9 cellular contexts compared by ENCODE assay signal in the genomic region with DNA sequence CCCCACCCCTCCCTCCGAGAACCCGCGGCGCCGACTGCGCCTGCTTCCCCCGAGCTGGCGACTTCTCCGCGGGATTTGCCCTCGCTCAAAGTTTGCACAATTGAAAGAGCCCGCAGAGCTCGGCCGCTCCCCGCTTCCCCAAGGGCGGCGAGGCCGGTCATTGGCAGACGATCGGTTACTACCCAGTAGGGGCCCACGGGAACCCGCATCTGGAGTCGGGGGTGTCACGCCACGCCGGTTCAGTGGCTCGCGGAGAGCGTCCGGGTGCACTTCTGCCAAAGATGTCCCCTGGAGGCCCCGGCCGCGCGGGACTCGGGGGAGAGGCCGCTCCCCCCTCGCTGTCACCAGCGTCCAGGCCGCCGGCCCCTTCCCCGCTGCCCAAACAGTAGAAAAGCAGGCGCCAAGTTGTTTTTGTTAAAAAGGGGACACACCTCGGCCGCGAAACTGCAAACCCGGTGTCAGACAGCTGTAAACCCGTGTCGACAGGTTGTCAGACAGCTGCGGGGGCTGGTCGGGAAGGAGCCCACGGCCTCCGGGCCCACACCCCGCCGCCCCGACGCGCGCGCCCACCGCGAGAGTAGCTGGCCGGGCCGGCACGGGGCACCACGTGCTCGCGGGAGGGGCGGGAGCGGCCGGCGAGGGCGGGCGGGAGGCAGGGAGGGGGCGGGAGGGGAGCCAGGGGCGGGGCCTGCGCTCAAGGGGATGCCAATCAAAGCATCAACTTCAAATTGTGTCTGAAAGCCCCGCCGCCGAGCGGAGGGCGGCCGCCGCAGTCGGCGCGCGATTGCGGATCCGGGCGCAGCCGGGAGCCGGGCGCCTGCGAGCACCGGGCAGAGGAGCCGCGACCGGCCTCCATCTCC. TPM values are rescaled to one million over a fixed set of nuclear protein-coding genes. Genes with fewer than 3 reads are reported as not detected.
DNase-seq lines count a peak whose midpoint lies in the region; ATAC-seq, FAIRE-seq and TF ChIP-seq lines count a peak whose summit lies in the region.
"Had no signal": no experiment of that assay in that cellular context is flagged by ENCODE, and none has a peak within 500 bp of the region (broad histone marks: within the 10 kb centered on the region; RNA-seq: fewer than 3 reads in every experiment).

A gene (plus strand): TSS at position 731 of the 860 bp plus-strand sequence. CDS start 274 bp downstream, outside the sequence.

- H3K79me1 ChIP-seq in H1 (ENCODE audit: low read depth, low read length) (no peaks in the 10 kb centered on the region), mesendoderm (ENCODE audit: low read length) (no peaks in the 10 kb centered on the region)

- ATAC-seq in HG02981 (IDR thresholded peaks at IDR 0.05; ENCODE audit: unreplicated experiment), result no peak

- no peak within 1 kb of the TSS for H2BK5ac ChIP-seq in H1 (ENCODE audit: low read depth, low read length)
- no peak within 1 kb of the TSS for H2BK5ac ChIP-seq in mesendoderm (ENCODE audit: low read length)

- no peak within 1 kb of the TSS for H4K5ac ChIP-seq in H1 (ENCODE audit: insufficient read length, low read depth, low read length)
- no peak within 1 kb of the TSS for H4K5ac ChIP-seq in mesendoderm (ENCODE audit: low read length)

- no peak within 1 kb of the TSS for H3K14ac ChIP-seq in H1 (ENCODE audit: insufficient read length)

- TF ChIP-seq RAD21 in H1 (IDR thresholded peaks at IDR 0.05 in 1 of 2, conservative IDR thresholded peaks at IDR 0.05 in 1 of 2; ENCODE audit: low read depth in 2 of 2, low read length in 2 of 2), result no peak

- H2AK5ac ChIP-seq in H1 (ENCODE audit: low read depth, low read length), result no peak within 1 kb of the TSS
- H2AK5ac ChIP-seq in mesendoderm (ENCODE audit: low read length), result no peak within 1 kb of the TSS

- peak; percentile 29 for DNase-seq in A172 (ENCODE audit: low spot score)
- peak; percentile 43 for DNase-seq in NCI-H1092 treated with DMSO at 0.1 percent for 48 hours (lab: John Stamatoyannopoulos, UW)
- peak in 1 of 2 experiments; percentile 82 for DNase-seq in H1 (ENCODE audit: low read depth in 1 of 2, low spot score in 2 of 2)
- DNase-seq in mesendoderm, result peak; percentile 62
- no peak for DNase-seq in ovary
- DNase-seq in inferior parietal cortex (ENCODE audit: extremely low spot score), result no peak
- DNase-seq in HuH-7 (ENCODE audit: low spot score), result no peak

- no peak for TF ChIP-seq EP300 in H1 (IDR thresholded peaks at IDR 0.05; ENCODE audit: borderline replicate concordance in 1 of 2, low read depth in 2 of 2, low read length in 2 of 2)
- no peak for TF ChIP-seq EP300 in ovary (IDR thresholded peaks at IDR 0.05)

- H3K23me2 ChIP-seq in H1 (ENCODE audit: low read depth, low read length), result peaks cover 20% of the 10 kb centered on the region; the same call in 1 of the 2 replicates

- no peak for FAIRE-seq in H1 (lab: Jason Lieb, UNC)

- WGBS in H1 (ENCODE audit: extremely low coverage in 1 of 2, insufficient coverage in 1 of 2, insufficient read length in 1 of 2, insufficient replicate concordance in 2 of 2, low coverage in 1 of 2, low lambda C conversion rate in 2 of 2, missing lambda C conversion rate in 1 of 2), 2 experiments, result 2% methylated on average over 47 of the region's 98 CpGs; no CpG with 5 or more reads in 1 of the 2 experiments
- no CpG with 5 or more reads among the region's 98 CpGs for WGBS in mesendoderm (ENCODE audit: extremely low coverage, insufficient coverage, low lambda C conversion rate)
- WGBS in ovary, 3 donors, result 1 to 2% (median 2%) methylated on average over 57 to 97 of the region's 98 CpGs

- H2AFZ ChIP-seq in H1 (ENCODE audit: low read length), result no peak within 1 kb of the TSS

- H3K4me3 ChIP-seq in H1 (ENCODE audit: extremely low read depth in 1 of 4, insufficient read depth in 2 of 4, low read depth in 3 of 4, low read length in 4 of 4) (peak within 1 kb of the TSS; percentile 57 to 69 (median 65)), mesendoderm (ENCODE audit: low read length) (no peak within 1 kb of the TSS), ovary (no peak within 1 kb of the TSS)

- H3K9ac ChIP-seq in H1 (replicated peaks in 1 of 4; ENCODE audit: extremely low read depth in 1 of 4, low read depth in 3 of 4, low read length in 3 of 4), result no peak within 1 kb of the TSS; a peak in 1 of 7 replicates
- H3K9ac ChIP-seq in mesendoderm (ENCODE audit: low read length), result peak within 1 kb of the TSS; percentile 9

- H2BK120ac ChIP-seq in H1 (replicated peaks; ENCODE audit: low read depth, low read length), result no peak within 1 kb of the TSS
- H2BK120ac ChIP-seq in mesendoderm (ENCODE audit: low read depth, low read length), result no peak within 1 kb of the TSS

- H3K23ac ChIP-seq in H1 (ENCODE audit: insufficient read length) (no peak within 1 kb of the TSS), mesendoderm (ENCODE audit: low read length) (no peak within 1 kb of the TSS)

- no peak for TF ChIP-seq POLR2A in H1 (IDR thresholded peaks at IDR 0.05; ENCODE audit: control extremely low read depth in 1 of 2, low read depth in 2 of 2, low read length in 2 of 2)
- no peak for TF ChIP-seq POLR2A in ovary (IDR thresholded peaks at IDR 0.05)

- H3K4ac ChIP-seq in H1 (replicated peaks; ENCODE audit: insufficient read length, low read depth, low read length), result no peak within 1 kb of the TSS
- H3K4ac ChIP-seq in mesendoderm (ENCODE audit: low read depth, low read length), result no peak within 1 kb of the TSS

- H3K4me2 ChIP-seq in H1 (ENCODE audit: insufficient read depth in 1 of 2, low read depth in 2 of 2, low read length in 2 of 2) (peak within 1 kb of the TSS; percentile 81 to 90), mesendoderm (ENCODE audit: low read length) (peak within 1 kb of the TSS; percentile 59)

- no peak within 1 kb of the TSS for H2BK12ac ChIP-seq in H1 (ENCODE audit: low read depth, low read length)

- peaks cover 82 to 94% (median 91%) of the 10 kb centered on the region in 4 experiments for H3K27me3 ChIP-seq in H1 (replicated peaks in 1 of 4; ENCODE audit: control insufficient read depth in 3 of 4, extremely low read depth in 1 of 4, insufficient read depth in 3 of 4, low read length in 3 of 4)
- H3K27me3 ChIP-seq in mesendoderm (ENCODE audit: insufficient read depth, low read length, poor library complexity), result peaks cover 66% of the 10 kb centered on the region
- no peaks in the 10 kb centered on the region for H3K27me3 ChIP-seq in ovary

- H3K27ac ChIP-seq in H1 (ENCODE audit: low read depth, low read length) (no peak within 1 kb of the TSS), mesendoderm (ENCODE audit: low read depth, low read length) (no peak within 1 kb of the TSS), ovary (no peak within 1 kb of the TSS)

- TF ChIP-seq CTCF in H1 (IDR thresholded peaks at IDR 0.05; ENCODE audit: control extremely low read depth in 1 of 3, insufficient read depth in 1 of 3, low read depth in 1 of 3, low read length in 3 of 3) (no peak), ovary (IDR thresholded peaks at IDR 0.05) (no peak)

- H2BK20ac ChIP-seq in H1 (ENCODE audit: low read length), result no peak within 1 kb of the TSS

- H3K36me3 ChIP-seq in H1 (ENCODE audit: control insufficient read depth in 2 of 4, insufficient read depth in 4 of 4, low read length in 3 of 4), result peaks cover 0 to 3% (median 0%) of the 10 kb centered on the region in 4 experiments; a peak in 1 of 8 replicates
- H3K36me3 ChIP-seq in mesendoderm (ENCODE audit: control insufficient read depth, insufficient read depth, low read length), result no peaks in the 10 kb centered on the region
- no peaks in the 10 kb centered on the region for H3K36me3 ChIP-seq in ovary

- H3K4me1 ChIP-seq in H1 (replicated peaks in 1 of 4; ENCODE audit: control insufficient read depth in 3 of 4, insufficient read depth in 4 of 4, low read length in 3 of 4) (peaks cover 0 to 53% (median 27%) of the 10 kb centered on the region in 4 experiments; a peak in 6 of 7 replicates), mesendoderm (ENCODE audit: control insufficient read depth, low read depth, low read length) (peaks cover 2% of the 10 kb centered on the region), ovary (ENCODE audit: insufficient read depth) (peaks cover 3% of the 10 kb centered on the region)

- no peak within 1 kb of the TSS for H4K91ac ChIP-seq in H1 (replicated peaks; ENCODE audit: insufficient read length, low read length)

- intact Hi-C loops in ovary (cut with DNase I), result no loop called here

- POLR2A ChIA-PET in H1 (lab: Charles Lee; ENCODE audit: partially characterized antibody), result interaction anchor here (0.6 to 1.2 kb wide), 2 partner anchors 679 to 843 kb away, joined by 3 read pairs; a partner anchor contains a TSS

- H3K56ac ChIP-seq in H1 (replicated peaks; ENCODE audit: insufficient read length, low read depth, low read length), result no peak within 1 kb of the TSS
- H3K56ac ChIP-seq in mesendoderm (ENCODE audit: low read length), result peak within 1 kb of the TSS; percentile 53

- CTCF ChIA-PET in H1 (lab: Charles Lee; ENCODE audit: partially characterized antibody), result no interaction called here

- 0 out of 4 replicates have a peak, but pooled peaks cover 0 to 6% of the 10 kb centered on the region in 2 experiments for H3K79me2 ChIP-seq in H1 (ENCODE audit: control insufficient read depth in 1 of 2, insufficient read depth in 2 of 2, low read length in 2 of 2)
- no peaks in the 10 kb centered on the region for H3K79me2 ChIP-seq in mesendoderm (ENCODE audit: control insufficient read depth, insufficient read depth, low read length)

- no peak within 1 kb of the TSS for H2BK15ac ChIP-seq in H1 (ENCODE audit: low read length)
- no peak within 1 kb of the TSS for H2BK15ac ChIP-seq in mesendoderm (replicated peaks; ENCODE audit: low read depth)

- peaks cover 7 to 10% of the 10 kb centered on the region in 2 experiments for H4K20me1 ChIP-seq in H1 (replicated peaks in 1 of 2; ENCODE audit: control insufficient read depth in 1 of 2, insufficient read depth in 2 of 2, low read length in 2 of 2)

- H3K9me3 ChIP-seq in H1 (ENCODE audit: insufficient read depth in 2 of 2, low read depth in 1 of 2, low read length in 1 of 2), result no peaks in the 10 kb centered on the region; a peak in 1 of 4 replicates
- H3K9me3 ChIP-seq in ovary, result no peaks in the 10 kb centered on the region

- H4K8ac ChIP-seq in H1 (ENCODE audit: extremely low read depth, insufficient read depth, low read length) (peak within 1 kb of the TSS; percentile 62; the same call in 1 of the 2 replicates), mesendoderm (ENCODE audit: low read depth, low read length) (no peak within 1 kb of the TSS)

- no peak within 1 kb of the TSS for H3K18ac ChIP-seq in H1 (ENCODE audit: extremely low read depth, low read length)
- no peak within 1 kb of the TSS for H3K18ac ChIP-seq in mesendoderm (ENCODE audit: low read length)

RNA-seq across cellular contexts. Expression of the gene that starts here (rescaled TPM):
- total RNA-seq in A172 (2014; rRNA removed; shearing (Covaris generic)), result 5.4 and 6.8 TPM in 2 replicates
- 3.9 and 5.1 TPM in 2 replicates for total RNA-seq in H1 (2021; fragmentation: NEBNext Ultra II Directional; extraction: Animal tissue kit (Norgen Biotek cat#: 25700))
- 2.6 and 10.6 TPM in 2 replicates for polyA plus RNA-seq in H1 (2011; rRNA removed)
- 8.5 TPM for polyA plus RNA-seq in H1 (2011; cell fraction: cytosol; rRNA removed)
- polyA plus RNA-seq in H1 (2011; cell fraction: nucleus; rRNA removed), result 9.3 TPM
- polyA plus RNA-seq in H1 (2012, experiment 1 of 2), result 4.0 to 6.1 TPM (median 5.3 TPM) in 4 replicates
- polyA plus RNA-seq in H1 (2012, experiment 2 of 2), result 2.8 TPM
- 0.41 TPM for polyA plus RNA-seq in H1 (2013, experiment 1 of 2)
- 0.28 TPM for polyA plus RNA-seq in H1 (2013, experiment 2 of 2)
- 0.54 and 1.5 TPM in 2 replicates for polyA minus RNA-seq in H1 (2011; rRNA and poly(A)+ RNA removed)
- polyA minus RNA-seq in H1 (2011; cell fraction: cytosol; rRNA and poly(A)+ RNA removed), result 6.5 TPM
- 8.3 TPM for polyA minus RNA-seq in H1 (2011; cell fraction: nucleus; rRNA and poly(A)+ RNA removed)
- 0.38 TPM for polyA plus RNA-seq in mesendoderm (2013, experiment 1 of 2)
- polyA plus RNA-seq in mesendoderm (2013, experiment 2 of 2), result 0.52 TPM
- not detected for total RNA-seq in ovary
- polyA plus RNA-seq in ovary, result not detected
- polyA plus RNA-seq: liver had no signal

Comparison
In these comparisons a context has a peak if more than half of its experiments do, and no peak if none do; other contexts are left out.
1. DNase-seq: peak in A172 (single experiment), NCI-H1092 treated with DMSO at 0.1 percent for 48 hours (single experiment) and mesendoderm (single experiment); none in ovary (0 of 5), inferior parietal cortex (single experiment) and HuH-7 (single experiment).
2. H3K4me3 ChIP-seq: peak in H1 (4 of 4); none in mesendoderm (single experiment) and ovary (single experiment).